2 cellular contexts compared by ENCODE assay signal in the genomic region with DNA sequence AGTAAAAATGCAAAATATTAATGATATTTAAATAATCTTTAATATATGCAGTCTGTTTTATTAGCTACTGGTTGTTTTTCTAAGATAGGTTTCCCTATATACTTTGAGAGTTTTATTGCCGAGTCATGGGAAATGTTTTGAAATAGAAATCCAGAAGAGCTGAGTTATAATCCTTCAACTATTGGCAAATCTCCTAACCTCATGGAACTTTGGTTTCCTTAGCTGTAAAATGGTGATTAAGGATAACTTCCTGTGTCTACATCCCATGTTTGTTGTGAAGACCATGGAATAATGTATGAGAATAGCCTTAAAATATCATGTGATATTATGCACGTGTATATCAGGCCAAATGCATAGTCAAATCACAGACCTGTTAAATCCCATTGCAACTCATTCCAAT.
TF ChIP-seq lines count a peak whose summit lies in the region.

No MANE protein-coding gene starts in this region.

TF ChIP-seq in A549, 52 proteins besides CTCF, POLR2A, EP300 and RAD21 (continued from another document):
- 0 out of 2 replicates have a peak, but pooled peaks have one; percentile 28 for TF ChIP-seq NFE2L2 (conservative IDR thresholded peaks at IDR 0.05; ENCODE audit: low read length)

TF ChIP-seq in IMR-90, 13 proteins besides CTCF, POLR2A, EP300 and RAD21 (continued from another document):
- TF ChIP-seq NFE2L2 (IDR thresholded peaks at IDR 0.05; ENCODE audit: low read depth, low read length) (peak; percentile 57), RCOR1 (IDR thresholded peaks at IDR 0.05; ENCODE audit: insufficient replicate concordance, low read length) (no peak), MAFK (IDR thresholded peaks at IDR 0.05; ENCODE audit: low read depth, low read length) (peak; percentile 42; the same call in 1 of the 2 replicates)
- TF ChIP-seq, protein P1, sequence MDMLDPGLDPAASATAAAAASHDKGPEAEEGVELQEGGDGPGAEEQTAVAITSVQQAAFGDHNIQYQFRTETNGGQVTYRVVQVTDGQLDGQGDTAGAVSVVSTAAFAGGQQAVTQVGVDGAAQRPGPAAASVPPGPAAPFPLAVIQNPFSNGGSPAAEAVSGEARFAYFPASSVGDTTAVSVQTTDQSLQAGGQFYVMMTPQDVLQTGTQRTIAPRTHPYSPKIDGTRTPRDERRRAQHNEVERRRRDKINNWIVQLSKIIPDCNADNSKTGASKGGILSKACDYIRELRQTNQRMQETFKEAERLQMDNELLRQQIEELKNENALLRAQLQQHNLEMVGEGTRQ (IDR thresholded peaks at IDR 0.05; ENCODE audit: low read depth, low read length) = no peak
